Comparison of ENCODE assay signal across 17 cellular contexts in the genomic region with DNA sequence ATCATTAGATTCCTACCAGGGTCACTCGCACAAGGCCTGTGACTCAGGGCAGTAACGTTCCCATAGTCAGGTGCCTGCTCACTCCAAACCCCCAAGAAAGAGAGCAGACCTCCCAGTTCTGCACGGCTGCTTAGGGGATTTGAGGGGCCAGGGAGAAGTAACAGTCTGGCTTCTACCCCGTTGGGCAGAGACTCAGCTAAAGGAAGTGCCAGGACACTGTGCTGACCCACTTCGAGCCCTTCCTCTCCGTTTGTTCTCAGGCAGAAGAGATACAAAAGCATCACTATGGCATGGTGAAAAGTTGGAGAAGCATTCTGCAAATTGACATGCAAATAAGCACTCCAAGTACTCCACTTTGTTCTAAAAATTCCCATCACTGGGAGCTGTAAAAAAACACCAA.
"Had no signal": no experiment of that assay in that cellular context is flagged by ENCODE, and none has a peak within 500 bp of the region (broad histone marks: within the 10 kb centered on the region; RNA-seq: fewer than 3 reads in every experiment).

No MANE protein-coding gene starts in this region.

- H3K27ac ChIP-seq: neutrophil, skin epidermis, transverse colon, vagina had no signal

- ATAC-seq: activated CD4-positive, CD25-positive, alpha-beta regulatory T cell treated with anti-CD3 and anti-CD28 coated beads, Interleukin-2, amount 50 U/mL, for 24 hours; activated naive CD8-positive, alpha-beta T cell treated with anti-CD3 and anti-CD28 coated beads, Interleukin-2, amount 50 U/mL, for 24 hours; left ventricle myocardium superior; natural killer cell; right cardiac atrium had no signal

- H3K9me3 ChIP-seq: neutrophil, transverse colon, vagina had no signal

- H3K27me3 ChIP-seq: neutrophil, transverse colon, vagina had no signal

- DNase-seq: activated CD4-positive, alpha-beta T cell treated with anti-CD3 and anti-CD28 coated beads, Interleukin-2, amount 50 U/mL, for 1 hour; activated CD8-positive, alpha-beta memory T cell treated with anti-CD3 and anti-CD28 coated beads for 24 hours; activated naive CD4-positive, alpha-beta T cell treated with Interleukin-2 at 50 U/mL for 16 hours; activated naive CD8-positive, alpha-beta T cell treated with anti-CD3 and anti-CD28 coated beads, Interleukin-2, amount 50 U/mL, for 24 hours; endodermal cell; left ventricle myocardium superior; mesenchymal stem cell; natural killer cell; right cardiac atrium; stimulated activated CD4-positive, alpha-beta T cell treated with anti-CD3 and anti-CD28 coated beads, Interleukin-15, amount 100 ng/mL, for 24 hours; stimulated activated CD4-positive, alpha-beta T cell treated with anti-CD3 and anti-CD28 coated beads, Interleukin-4, amount 100 ng/mL, for 1 hour; stimulated activated naive CD4-positive, alpha-beta T cell; transverse colon had no signal

- H3K36me3 ChIP-seq: neutrophil, transverse colon, vagina had no signal

- H3K4me1 ChIP-seq: transverse colon had no signal

- H3K4me3 ChIP-seq: skin epidermis, transverse colon, vagina had no signal
